Comparison of ENCODE assay signal across 3 cellular contexts in genomic region chr22:24578355-24579241, GRCh38.
TF ChIP-seq lines count a peak whose summit lies in the region.

No MANE protein-coding gene starts in this region.

TF ChIP-seq in A549, 52 proteins besides CTCF, POLR2A, EP300 and RAD21:
- TF ChIP-seq KDM1A (IDR thresholded peaks at IDR 0.05; ENCODE audit: low read depth) (no peak), SREBF2 (IDR thresholded peaks at IDR 0.05) (no peak), ESRRA (IDR thresholded peaks at IDR 0.05; ENCODE audit: borderline replicate concordance, low read length) (no peak), REST (IDR thresholded peaks at IDR 0.05) (no peak), RCOR1 (IDR thresholded peaks at IDR 0.05; ENCODE audit: low read depth, low read length) (no peak), HOXB13 (CRISPR knock-in tag; IDR thresholded peaks at IDR 0.05; ENCODE audit: low read depth) (no peak), ZC3H11A (IDR thresholded peaks at IDR 0.05) (no peak), PBX3 (IDR thresholded peaks at IDR 0.05) (no peak), SMC3 (IDR thresholded peaks at IDR 0.05) (no peak), MAFK (IDR thresholded peaks at IDR 0.05; ENCODE audit: partially characterized antibody) (no peak), CEBPB (IDR thresholded peaks at IDR 0.05) (no peak), NR3C1 (IDR thresholded peaks at IDR 0.05) (no peak)

TF ChIP-seq in HEK293, 187 proteins besides CTCF, POLR2A, EP300 and RAD21 (continues in another document):
- TF ChIP-seq ZNF558 (tag by site-specific recombination; IDR thresholded peaks at IDR 0.05) (no peak), PRDM10 (tag by site-specific recombination; IDR thresholded peaks at IDR 0.05) (peak; percentile 81), INSM2 (tag by site-specific recombination; IDR thresholded peaks at IDR 0.05) (peak; percentile 74), REPIN1 (tag by site-specific recombination; IDR thresholded peaks at IDR 0.05; ENCODE audit: low read depth) (no peak), ZNF843 (tag by site-specific recombination; IDR thresholded peaks at IDR 0.05) (peak; percentile 78), ZNF555 (tag by site-specific recombination; conservative IDR thresholded peaks at IDR 0.05) (no peak), ATF2 (tag by site-specific recombination; IDR thresholded peaks at IDR 0.05; ENCODE audit: low read depth) (no peak), SCRT1 (tag by site-specific recombination; IDR thresholded peaks at IDR 0.05; ENCODE audit: borderline replicate concordance) (0 out of 2 replicates have a peak, but pooled peaks have one; percentile 33), ZNF24 (tag by site-specific recombination; IDR thresholded peaks at IDR 0.05) (peak; percentile 94; the same call in 1 of the 2 replicates), ZNF335 (tag by site-specific recombination; conservative IDR thresholded peaks at IDR 0.05) (0 out of 2 replicates have a peak, but pooled peaks have one; percentile 10), IKZF3 (tag by site-specific recombination; IDR thresholded peaks at IDR 0.05) (0 out of 2 replicates have a peak, but pooled peaks have one; percentile 47), TRIM28 (IDR thresholded peaks at IDR 0.05; ENCODE audit: borderline replicate concordance, low read length) (peak; percentile 87), ZNF639 (tag by site-specific recombination; IDR thresholded peaks at IDR 0.05) (peak; percentile 72; the same call in 1 of the 2 replicates), KLF10 (tag by site-specific recombination; IDR thresholded peaks at IDR 0.05) (peak; percentile 51; the same call in 1 of the 2 replicates), BCL6B (tag by site-specific recombination; IDR thresholded peaks at IDR 0.05) (peak; percentile 93), ZNF37A (tag by site-specific recombination; IDR thresholded peaks at IDR 0.05) (no peak), HOXA7 (CRISPR knock-in tag; IDR thresholded peaks at IDR 0.05; ENCODE audit: borderline replicate concordance) (no peak)

TF ChIP-seq in HEK293T, 16 proteins besides CTCF, POLR2A, EP300 and RAD21:
- TF ChIP-seq FOXA1 (IDR thresholded peaks at IDR 0.05), result no peak
- TF ChIP-seq SP1 (IDR thresholded peaks at IDR 0.05), result no peak
